8 cellular contexts compared by ENCODE assay signal in genomic region chr19:3375221-3376088, GRCh38. TPM values are rescaled to one million over a fixed set of nuclear protein-coding genes. Genes with fewer than 3 reads are reported as not detected.
DNase-seq lines count a peak whose midpoint lies in the region; ATAC-seq and TF ChIP-seq lines count a peak whose summit lies in the region.

No MANE protein-coding gene starts in this region.

- H3K9me3 Mint-ChIP-seq in endodermal cell = no peaks in the 10 kb centered on the region

- H3K27me3 Mint-ChIP-seq in endodermal cell (ENCODE audit: insufficient read depth) = peaks cover 47% of the 10 kb centered on the region

- WGBS in endodermal cell (ENCODE audit: insufficient coverage in 1 of 2, insufficient read length in 1 of 2), 2 experiments = 85 to 89% methylated on average over 16 to 32 of the region's 32 CpGs

- H3K27ac ChIP-seq in endodermal cell (ENCODE audit: low read depth, low read length) = no peak overlapping the region
- peak overlapping the region; percentile 81 for H3K27ac ChIP-seq in lower lobe of right lung

- H3K4me3 Mint-ChIP-seq in endodermal cell = no peak overlapping the region

- no peak overlapping the region for H3K9ac ChIP-seq in endodermal cell (ENCODE audit: extremely low read depth, low read length, poor library complexity, severe bottlenecking)

- no peak overlapping the region for H3K27ac Mint-ChIP-seq in endodermal cell

- no peak for TF ChIP-seq CTCF in endodermal cell (conservative IDR thresholded peaks at IDR 0.05)
- no peak for TF ChIP-seq CTCF in lower lobe of right lung (IDR thresholded peaks at IDR 0.05)

- H3K9me3 ChIP-seq in MG63 = no peaks in the 10 kb centered on the region
- H3K9me3 ChIP-seq in endodermal cell (ENCODE audit: control insufficient read depth, low read length) = no peaks in the 10 kb centered on the region
- H3K9me3 ChIP-seq in lower lobe of right lung = no peaks in the 10 kb centered on the region

- H3K4me3 ChIP-seq in MG63 (no peak overlapping the region), endodermal cell (ENCODE audit: low read length) (no peak overlapping the region), lower lobe of right lung (peak overlapping the region; percentile 7)

- no peaks in the 10 kb centered on the region for H3K4me1 Mint-ChIP-seq in endodermal cell

- H3K27me3 ChIP-seq in MG63 (no peaks in the 10 kb centered on the region), endodermal cell (ENCODE audit: control insufficient read depth, insufficient read depth, low read length, poor library complexity, severe bottlenecking) (peaks cover 37% of the 10 kb centered on the region), lower lobe of right lung (ENCODE audit: low read depth) (no peaks in the 10 kb centered on the region)

- H3K4me1 ChIP-seq in endodermal cell (ENCODE audit: control insufficient read depth, insufficient read depth, low read length) (no peaks in the 10 kb centered on the region), lower lobe of right lung (peaks cover 58% of the 10 kb centered on the region)

- DNase-seq in MG63 (peak; percentile 51), endodermal cell (peak; percentile 27), lower lobe of right lung (peak; percentile 72), superior temporal gyrus (ENCODE audit: extremely low spot score) (peak; percentile 84), NOMO-1 treated with DMSO at 0.1 percent for 48 hours (lab: John Stamatoyannopoulos, UW; ENCODE audit: unreplicated experiment) (no peak), RPMI8226 (no peak)

- no peaks in the 10 kb centered on the region for H3K36me3 Mint-ChIP-seq in endodermal cell (ENCODE audit: low read depth)

- ATAC-seq in lower lobe of right lung (peak; percentile 65 to 80), GM18873 (IDR thresholded peaks at IDR 0.05; ENCODE audit: low FRiP score, unreplicated experiment) (no peak), HG02981 (IDR thresholded peaks at IDR 0.05; ENCODE audit: unreplicated experiment) (no peak)

- H3K36me3 ChIP-seq in MG63 (no peaks in the 10 kb centered on the region; the same call in 1 of the 2 replicates), endodermal cell (ENCODE audit: control insufficient read depth, insufficient read depth, low read length) (no peaks in the 10 kb centered on the region), lower lobe of right lung (peaks cover 3% of the 10 kb centered on the region)

- intact Hi-C loops in lower lobe of right lung (cut with DNase I) = no loop called here

RNA-seq across cellular contexts. Expression of gene NFIC, which starts 9.1 kb away (rescaled TPM):
- total RNA-seq in MG63 (2014; rRNA removed; shearing (Covaris generic); ENCODE audit: low replicate concordance) = 1.7 and 14.1 TPM in 2 replicates
- total RNA-seq in endodermal cell (1 to 10 TPM; 5.2 to 6.6 TPM), lower lobe of right lung (132 TPM)
- 4.0 TPM for polyA plus RNA-seq in endodermal cell (2013, experiment 1 of 2)
- polyA plus RNA-seq in endodermal cell (2013, experiment 2 of 2) = 3.7 TPM

Comparison
In these comparisons a context has a peak if more than half of its experiments do, and no peak if none do; other contexts are left out.
1. DNase-seq: peak in MG63 (single experiment), endodermal cell (single experiment), lower lobe of right lung (single experiment) and superior temporal gyrus (single experiment); none in NOMO-1 treated with DMSO at 0.1 percent for 48 hours (single experiment) and RPMI8226 (single experiment).
2. ATAC-seq: peak in lower lobe of right lung (2 of 2); none in GM18873 (single experiment) and HG02981 (single experiment).